In the genomic region with DNA sequence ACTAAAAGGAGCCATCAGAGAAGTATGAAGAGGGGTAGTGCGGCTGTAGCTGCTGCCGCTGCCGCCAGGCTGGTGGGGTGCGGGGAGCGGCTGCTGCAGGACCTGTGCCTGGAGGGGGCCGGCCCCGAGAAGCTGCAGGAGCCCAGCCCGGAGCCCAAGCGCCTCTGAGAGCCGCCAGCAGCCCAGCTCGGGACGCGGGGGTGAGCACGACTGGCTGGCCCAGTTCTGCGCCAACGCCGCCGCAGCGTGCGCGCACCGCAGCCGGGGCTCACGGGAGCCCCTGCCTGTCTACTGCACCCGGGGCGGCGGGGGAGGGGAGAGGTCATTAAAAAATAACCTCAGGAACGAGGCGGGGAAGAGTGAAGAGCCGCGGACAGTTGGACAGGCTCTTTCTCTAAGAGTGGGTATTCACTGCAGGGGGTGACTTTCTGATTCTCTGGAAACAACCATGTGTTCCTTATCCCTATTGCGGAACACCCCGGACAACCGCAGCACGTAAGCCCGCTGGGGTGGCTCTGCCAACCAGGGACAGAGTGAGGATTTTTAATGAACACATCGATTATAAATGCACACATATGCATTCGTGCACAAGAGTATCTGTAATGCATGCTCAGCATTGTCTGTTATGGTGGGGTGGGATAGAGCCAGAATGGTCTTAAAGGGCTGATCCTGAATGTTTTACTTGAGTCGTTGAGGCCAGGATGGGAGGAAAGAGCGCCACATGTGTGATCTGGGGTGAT, we compare ENCODE assay signal across 8 cellular contexts. TPM values are rescaled to one million over a fixed set of nuclear protein-coding genes. Genes with fewer than 3 reads are reported as not detected.
DNase-seq lines count a peak whose midpoint lies in the region; ATAC-seq, FAIRE-seq and TF ChIP-seq lines count a peak whose summit lies in the region.

No MANE protein-coding gene starts in this region.

- no peaks in the 10 kb centered on the region; a peak in 1 of 5 replicates for H3K27me3 ChIP-seq in HepG2 (ENCODE audit: control insufficient read depth in 1 of 2, insufficient read depth in 2 of 2, low read length in 2 of 2)

- H2AFZ ChIP-seq in HepG2 (ENCODE audit: low read length), result peak overlapping the region; percentile 98

- POLR2A ChIA-PET in GM10248 (lab: Yijun Ruan, JAX) (no interaction called here), HepG2 (lab: Yijun Ruan, JAX) (interaction anchor here (0.7 to 2.3 kb wide), 10 partner anchors 7 to 163 kb away, joined by 3 to 24 read pairs (median 7); partner anchors contain the start of genes FANCF and SVIP)

- TF ChIP-seq RAD21 in HepG2 (CRISPR knock-in tag; IDR thresholded peaks at IDR 0.05), result peak; percentile 59

- CTCF ChIA-PET in GM10248 (lab: Yijun Ruan, JAX) (interaction anchor here (0.8 to 3.3 kb wide), 7 partner anchors 10 to 122 kb away, joined by 3 to 11 read pairs (median 4); no protein-coding TSS in a partner anchor), HepG2 (lab: Yijun Ruan, JAX; ENCODE audit: low intra/inter-chr PET ratio, low total read pairs) (interaction anchor here (1.4 kb wide), 1 partner anchor 63 kb away, joined by 4 read pairs; no protein-coding TSS in a partner anchor)

- peak overlapping the region; percentile 76 for H3K9ac ChIP-seq in HepG2 (ENCODE audit: insufficient read depth, low read depth, low read length)

- H3K4me3 ChIP-seq in HepG2 (replicated peaks in 1 of 3; ENCODE audit: insufficient read depth in 1 of 3, low read depth in 2 of 3, low read length in 3 of 3), result peak overlapping the region; percentile 74 to 90 (median 86)

- WGBS in HepG2 (ENCODE audit: low lambda C conversion rate), result 4% methylated on average over 5 of the region's 40 CpGs

- peaks cover 58% of the 10 kb centered on the region for H3K4me1 ChIP-seq in HepG2 (ENCODE audit: insufficient read depth, low read length)

- TF ChIP-seq EP300 in HepG2 (IDR thresholded peaks at IDR 0.05; ENCODE audit: low read depth in 2 of 2, low read length in 2 of 2), result no peak; a peak in 1 of 4 replicates
- 0 out of 2 replicates have a peak, but pooled peaks have one; percentile 16 for TF ChIP-seq EP300 in HepG2 (CRISPR knock-in tag; IDR thresholded peaks at IDR 0.05; ENCODE audit: borderline replicate concordance)

- H4K20me1 ChIP-seq in HepG2 (ENCODE audit: insufficient read depth, low read length), result no peaks in the 10 kb centered on the region

- no peak for FAIRE-seq in HepG2 (lab: Jason Lieb, UNC)

- H3K36me3 ChIP-seq in HepG2 (replicated peaks in 1 of 2; ENCODE audit: control insufficient read depth in 1 of 2, insufficient read depth in 2 of 2, low read length in 2 of 2), result no peaks in the 10 kb centered on the region

- peak; percentile 62 to 64; a peak in 3 of 4 replicates for TF ChIP-seq POLR2A in HepG2 (IDR thresholded peaks at IDR 0.05; ENCODE audit: insufficient read depth in 1 of 2, low read depth in 2 of 2, low read length in 2 of 2)

- BruUV-seq in HepG2 (replicated peaks; lab: Mats Ljungman, UMichigan), result no TSS peak

- TF ChIP-seq CTCF in GM10248 (IDR thresholded peaks at IDR 0.05; ENCODE audit: control extremely low read depth, extremely low read depth, low read depth, missing control alignments) (no peak), HepG2 (CRISPR knock-in tag; IDR thresholded peaks at IDR 0.05) (0 out of 2 replicates have a peak, but pooled peaks have one; percentile 8)

- H3K27ac ChIP-seq in caudate nucleus (ENCODE audit: low read depth, low read length), result no peak overlapping the region
- H3K27ac ChIP-seq in HepG2 (ENCODE audit: extremely low read length, insufficient read depth, low read length), result peak overlapping the region; percentile 87

- peak overlapping the region; percentile 93 for H3K4me2 ChIP-seq in HepG2 (ENCODE audit: low read depth, low read length)

- peaks cover 41% of the 10 kb centered on the region for H3K79me2 ChIP-seq in HepG2 (ENCODE audit: insufficient read depth, low read length)

- no peaks in the 10 kb centered on the region for H3K9me3 ChIP-seq in HepG2 (ENCODE audit: low read length)

- DNase-seq in GM10248 (ENCODE audit: extremely low spot score), result peak; percentile 62
- peak; percentile 43 for DNase-seq in NCI-H1105 treated with DMSO at 0.1 percent for 48 hours (lab: John Stamatoyannopoulos, UW)
- peak in 44 of 61 donors; percentile 4 to 71 (median 28) for DNase-seq in caudate nucleus (lab: John Stamatoyannopoulos, UW)
- peak; percentile 53 for DNase-seq in HepG2 (ENCODE audit: low spot score)
- peak; percentile 6 to 17 for DNase-seq in stimulated activated CD8-positive, alpha-beta memory T cell treated with anti-CD3 and anti-CD28 coated beads, Interleukin-15, amount 100 ng/mL, for 48 hours (ENCODE audit: low read depth in 2 of 2)
- DNase-seq in NCI-H1048 (lab: John Stamatoyannopoulos, UW), result no peak
- no peak for DNase-seq in KBM-7

- in situ Hi-C loops in HepG2 (cut with HindIII; ENCODE audit: extremely low pct_ligation_motif_present, low pct_unique_long_range_greater_than_20kb) (loop anchor here (5.0 kb wide), 2 partner anchors 60 to 120 kb away; no protein-coding TSS in a partner anchor), KBM-7 (cut with MboI; ENCODE audit: low pct_unique_long_range_greater_than_20kb, low sequenced_read_pairs) (no loop called here)

- peak; percentile 46 for ATAC-seq in GM21576 (IDR thresholded peaks at IDR 0.05; ENCODE audit: unreplicated experiment)
- peak; percentile 98 for ATAC-seq in HepG2

- intact Hi-C loops in HepG2 (cut with micrococcal nuclease; ENCODE audit: unreplicated experiment), result loop anchor here (1.0 to 2.0 kb wide), 3 partner anchors 32 to 63 kb away; partner anchors contain the start of gene FANCF

TF ChIP-seq in HepG2, 621 proteins besides CTCF, POLR2A, EP300 and RAD21 (continues in another document):
- TF ChIP-seq PPARG (CRISPR knock-in tag; conservative IDR thresholded peaks at IDR 0.05) (no peak), ZNF12 (CRISPR knock-in tag; IDR thresholded peaks at IDR 0.05) (0 out of 2 replicates have a peak, but pooled peaks have one; percentile 38), ZSCAN25 (CRISPR knock-in tag; IDR thresholded peaks at IDR 0.05) (no peak; the same call in 1 of the 2 replicates), SP5 (CRISPR knock-in tag; IDR thresholded peaks at IDR 0.05; ENCODE audit: borderline replicate concordance, low read depth) (no peak)
- TF ChIP-seq, protein P1, sequence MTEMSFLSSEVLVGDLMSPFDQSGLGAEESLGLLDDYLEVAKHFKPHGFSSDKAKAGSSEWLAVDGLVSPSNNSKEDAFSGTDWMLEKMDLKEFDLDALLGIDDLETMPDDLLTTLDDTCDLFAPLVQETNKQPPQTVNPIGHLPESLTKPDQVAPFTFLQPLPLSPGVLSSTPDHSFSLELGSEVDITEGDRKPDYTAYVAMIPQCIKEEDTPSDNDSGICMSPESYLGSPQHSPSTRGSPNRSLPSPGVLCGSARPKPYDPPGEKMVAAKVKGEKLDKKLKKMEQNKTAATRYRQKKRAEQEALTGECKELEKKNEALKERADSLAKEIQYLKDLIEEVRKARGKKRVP (CRISPR knock-in tag; IDR thresholded peaks at IDR 0.05), result no peak

RNA-seq across cellular contexts. Expression of gene GAS2, which starts 0.5 kb away (rescaled TPM):
- total RNA-seq in HepG2 (2016; rRNA removed; fragmentation: Illumina TruSeq; extraction: Trizol), result 85.1 and 102 TPM in 2 replicates
- 56.4 and 59.7 TPM in 2 replicates for total RNA-seq in HepG2 (2016; cell fraction: cytosol; rRNA removed; fragmentation: Illumina TruSeq; extraction: Trizol; ENCODE audit: low read depth)
- total RNA-seq in HepG2 (2016; cell fraction: insoluble cytoplasmic fraction; rRNA removed; fragmentation: Illumina TruSeq; extraction: Trizol), result 89.1 and 94.1 TPM in 2 replicates
- total RNA-seq in HepG2 (2016; cell fraction: membrane; rRNA removed; fragmentation: Illumina TruSeq; extraction: Trizol), result 63.5 and 68.2 TPM in 2 replicates
- 120 and 129 TPM in 2 replicates for total RNA-seq in HepG2 (2016; cell fraction: nucleus; rRNA removed; fragmentation: Illumina TruSeq; extraction: Trizol)
- 19.4 and 26.0 TPM in 2 replicates for polyA plus RNA-seq in HepG2 (2011; rRNA removed)
- 18.1 and 20.6 TPM in 2 replicates for polyA plus RNA-seq in HepG2 (2011; cell fraction: cytosol; rRNA removed)
- 13.0 and 14.3 TPM in 2 replicates for polyA plus RNA-seq in HepG2 (2011; cell fraction: nucleus; rRNA removed)
- 38.8 and 53.9 TPM in 2 replicates for polyA plus RNA-seq in HepG2 (2012)
- 11.4 and 13.6 TPM in 2 replicates for polyA plus RNA-seq in HepG2 (2016; cell fraction: cytosol; fragmentation: Illumina TruSeq; extraction: Trizol; ENCODE audit: low read depth)
- 65.0 and 72.9 TPM in 2 replicates for polyA plus RNA-seq in HepG2 (2016; cell fraction: insoluble cytoplasmic fraction; fragmentation: Illumina TruSeq; extraction: Trizol; ENCODE audit: low read depth)
- 28.0 and 30.7 TPM in 2 replicates for polyA plus RNA-seq in HepG2 (2016; cell fraction: membrane; fragmentation: Illumina TruSeq; extraction: Trizol; ENCODE audit: low read depth)
- polyA plus RNA-seq in HepG2 (2016; cell fraction: nucleus; fragmentation: Illumina TruSeq; extraction: Trizol; ENCODE audit: insufficient read depth, low read depth), result 39.7 and 40.5 TPM in 2 replicates
- polyA minus RNA-seq in HepG2 (2011; rRNA and poly(A)+ RNA removed; ENCODE audit: low replicate concordance), result 1.3 and 16.5 TPM in 2 replicates
- polyA minus RNA-seq in HepG2 (2011; cell fraction: cytosol; rRNA and poly(A)+ RNA removed), result 24.8 and 26.2 TPM in 2 replicates
- polyA minus RNA-seq in HepG2 (2011; cell fraction: nucleus; rRNA and poly(A)+ RNA removed), result 155 and 161 TPM in 2 replicates

RNA-seq across cellular contexts. Expression of gene FANCF, which starts 41.2 kb away (rescaled TPM):
- total RNA-seq in HepG2 (2016; rRNA removed; fragmentation: Illumina TruSeq; extraction: Trizol), result 9.7 and 12.3 TPM in 2 replicates
- 4.3 and 4.5 TPM in 2 replicates for total RNA-seq in HepG2 (2016; cell fraction: cytosol; rRNA removed; fragmentation: Illumina TruSeq; extraction: Trizol; ENCODE audit: low read depth)
- total RNA-seq in HepG2 (2016; cell fraction: insoluble cytoplasmic fraction; rRNA removed; fragmentation: Illumina TruSeq; extraction: Trizol), result 10.9 and 12.4 TPM in 2 replicates
- 9.9 and 12.1 TPM in 2 replicates for total RNA-seq in HepG2 (2016; cell fraction: membrane; rRNA removed; fragmentation: Illumina TruSeq; extraction: Trizol)
- total RNA-seq in HepG2 (2016; cell fraction: nucleus; rRNA removed; fragmentation: Illumina TruSeq; extraction: Trizol), result 6.9 and 7.8 TPM in 2 replicates
- polyA plus RNA-seq in HepG2 (2011; rRNA removed), result 2.5 TPM in 2 replicates
- polyA plus RNA-seq in HepG2 (2011; cell fraction: cytosol; rRNA removed), result 2.2 and 2.5 TPM in 2 replicates
- 1.3 and 1.4 TPM in 2 replicates for polyA plus RNA-seq in HepG2 (2011; cell fraction: nucleus; rRNA removed)
- 3.9 and 4.9 TPM in 2 replicates for polyA plus RNA-seq in HepG2 (2012)
- polyA plus RNA-seq in HepG2 (2016; cell fraction: cytosol; fragmentation: Illumina TruSeq; extraction: Trizol; ENCODE audit: low read depth), result 2.0 and 2.3 TPM in 2 replicates
- polyA plus RNA-seq in HepG2 (2016; cell fraction: insoluble cytoplasmic fraction; fragmentation: Illumina TruSeq; extraction: Trizol; ENCODE audit: low read depth), result 12.6 and 13.6 TPM in 2 replicates
- polyA plus RNA-seq in HepG2 (2016; cell fraction: membrane; fragmentation: Illumina TruSeq; extraction: Trizol; ENCODE audit: low read depth), result 6.0 and 6.5 TPM in 2 replicates
- polyA plus RNA-seq in HepG2 (2016; cell fraction: nucleus; fragmentation: Illumina TruSeq; extraction: Trizol; ENCODE audit: insufficient read depth, low read depth), result 6.7 and 7.7 TPM in 2 replicates
- 1.2 and 5.0 TPM in 2 replicates for polyA minus RNA-seq in HepG2 (2011; rRNA and poly(A)+ RNA removed; ENCODE audit: low replicate concordance)
- 4.2 and 4.5 TPM in 2 replicates for polyA minus RNA-seq in HepG2 (2011; cell fraction: cytosol; rRNA and poly(A)+ RNA removed)
- 3.6 and 4.9 TPM in 2 replicates for polyA minus RNA-seq in HepG2 (2011; cell fraction: nucleus; rRNA and poly(A)+ RNA removed)

Comparison
In these comparisons a context has a peak if more than half of its experiments do, and no peak if none do; other contexts are left out.
1. DNase-seq: peak in GM10248 (single experiment), NCI-H1105 treated with DMSO at 0.1 percent for 48 hours (single experiment), caudate nucleus (44 of 61), HepG2 (single experiment) and stimulated activated CD8-positive, alpha-beta memory T cell treated with anti-CD3 and anti-CD28 coated beads, Interleukin-15, amount 100 ng/mL, for 48 hours (2 of 2); none in NCI-H1048 (single experiment) and KBM-7 (single experiment).